11 cellular contexts compared by ENCODE assay signal in genomic region chr3:34056181-34056910, GRCh38.
A peak's percentile ranks its signal among the peaks of the same experiment; 100 is the strongest.
DNase-seq lines count a peak whose midpoint lies in the region; ATAC-seq and TF ChIP-seq lines count a peak whose summit lies in the region.
"Had no signal": no experiment of that assay in that cellular context is flagged by ENCODE, and none has a peak within 500 bp of the region (broad histone marks: within the 10 kb centered on the region; RNA-seq: fewer than 3 reads in every experiment).

No MANE protein-coding gene starts in this region.

- no peak for DNase-seq in epithelial cell of proximal tubule (ENCODE audit: low read depth)
- no peak for DNase-seq in middle frontal gyrus (ENCODE audit: extremely low spot score, low spot score)
- no peak for DNase-seq in ecto neural progenitor cell (ENCODE audit: low spot score)
- no peak for DNase-seq in colonic mucosa
- DNase-seq: activated CD4-positive, alpha-beta T cell treated with anti-CD3 and anti-CD28 coated beads for 4 hours; lower lobe of right lung; SJCRH30 had no signal

- intact Hi-C loops in colonic mucosa (cut with DNase I), result no loop called here

- H3K4me3 ChIP-seq in epithelial cell of proximal tubule (ENCODE audit: low read depth, low read length) (peak overlapping the region; percentile 0), colonic mucosa (no peak overlapping the region)
- H3K4me3 ChIP-seq: lower lobe of right lung, SJCRH30, vagina had no signal

- H3K36me3 ChIP-seq in colonic mucosa, result no peaks in the 10 kb centered on the region
- H3K36me3 ChIP-seq: lower lobe of right lung, SJCRH30, vagina had no signal

- H3K27me3 ChIP-seq in colonic mucosa, result no peaks in the 10 kb centered on the region
- H3K27me3 ChIP-seq: SJCRH30, vagina had no signal

- H3K9ac ChIP-seq in colonic mucosa (ENCODE audit: low read depth in 2 of 2, low read length in 2 of 2), result no peak overlapping the region

- no peak overlapping the region for H3K27ac ChIP-seq in colonic mucosa
- H3K27ac ChIP-seq: lower lobe of right lung, SJCRH30, vagina had no signal

- no peaks in the 10 kb centered on the region for H3K9me3 ChIP-seq in colonic mucosa
- H3K9me3 ChIP-seq: lower lobe of right lung, SJCRH30, vagina had no signal

- ATAC-seq in GM19035 (IDR thresholded peaks at IDR 0.05; ENCODE audit: unreplicated experiment), result peak; percentile 17
- ATAC-seq in GM21786 (IDR thresholded peaks at IDR 0.05; ENCODE audit: unreplicated experiment), result peak; percentile 4
- peak; percentile 30 for ATAC-seq in HG03196 (IDR thresholded peaks at IDR 0.05; ENCODE audit: unreplicated experiment)

- H3K4me1 ChIP-seq in colonic mucosa, result no peaks in the 10 kb centered on the region
- H3K4me1 ChIP-seq: lower lobe of right lung, SJCRH30, vagina had no signal

- TF ChIP-seq CTCF in epithelial cell of proximal tubule (conservative IDR thresholded peaks at IDR 0.05; ENCODE audit: low read depth, low read length) (no peak), colonic mucosa (IDR thresholded peaks at IDR 0.05) (no peak)
